ENCODE assay signal across 8 cellular contexts in genomic region chr19:39411832-39412099, GRCh38. TPM values are rescaled to one million over a fixed set of nuclear protein-coding genes. Genes with fewer than 3 reads are reported as not detected.
DNase-seq lines count a peak whose midpoint lies in the region; ATAC-seq and TF ChIP-seq lines count a peak whose summit lies in the region.

No MANE protein-coding gene starts in this region.

- TF ChIP-seq CTCF in IMR-90 (conservative IDR thresholded peaks at IDR 0.05; ENCODE audit: low read depth, low read length) (peak; percentile 84), OCI-LY1 (IDR thresholded peaks at IDR 0.05; ENCODE audit: low read length) (peak; percentile 98), epithelial cell of proximal tubule (conservative IDR thresholded peaks at IDR 0.05; ENCODE audit: low read depth, low read length) (peak; percentile 97)

- 0% methylated on average over 1 of the region's 7 CpGs; no CpG with 5 or more reads in 1 of the 2 experiments for WGBS in IMR-90 (ENCODE audit: extremely low coverage in 2 of 2, insufficient read length in 1 of 2), 2 experiments

- CTCF ChIA-PET in IMR-90 (lab: Yijun Ruan, JAX) = interaction anchor here (0.7 to 2.3 kb wide), 6 partner anchors 8 to 24 kb away, joined by 3 to 28 read pairs (median 4); partner anchors contain the start of genes MED29 and RPS16

- peak overlapping the region; percentile 98; the same call in 1 of the 2 replicates for H4K91ac ChIP-seq in IMR-90 (ENCODE audit: insufficient read depth, low read depth, low read length)

- H4K5ac ChIP-seq in IMR-90 (ENCODE audit: low read depth, low read length) = no peak overlapping the region

- H2BK20ac ChIP-seq in IMR-90 (ENCODE audit: low read depth, low read length) = no peak overlapping the region

- H3K9ac ChIP-seq in IMR-90 (ENCODE audit: low read depth, low read length) (peak overlapping the region; percentile 20; the same call in 1 of the 2 replicates), OCI-LY1 (ENCODE audit: low read length) (peak overlapping the region; percentile 88), muscle layer of colon (ENCODE audit: low read length) (peak overlapping the region; percentile 99)

- dilution Hi-C loops in IMR-90 (cut with HindIII; ENCODE audit: low sequenced_read_pairs, unreplicated experiment) = no loop called here

- peak overlapping the region; percentile 49 for H2BK120ac ChIP-seq in IMR-90 (ENCODE audit: low read depth, low read length)

- H2BK5ac ChIP-seq in IMR-90 (ENCODE audit: low read depth, low read length, poor library complexity, severe bottlenecking) = peak overlapping the region; percentile 85

- H4K20me1 ChIP-seq in IMR-90 (ENCODE audit: insufficient read depth, low read length) (peaks cover 56% of the 10 kb centered on the region), OCI-LY1 (ENCODE audit: insufficient read depth, low read length) (no peaks in the 10 kb centered on the region)

- no peak overlapping the region for H2AK9ac ChIP-seq in IMR-90 (replicated peaks; ENCODE audit: low read depth, low read length, poor library complexity)

- peaks cover 6% of the 10 kb centered on the region for H3K79me2 ChIP-seq in OCI-LY1 (ENCODE audit: insufficient read depth, low read length)

- peaks cover 9% of the 10 kb centered on the region; the same call in 1 of the 2 replicates for H3K9me1 ChIP-seq in IMR-90 (ENCODE audit: insufficient read depth, low read length)

- H3K79me1 ChIP-seq in IMR-90 (ENCODE audit: low read depth in 1 of 2, low read length in 2 of 2) = peaks cover 10 to 49% of the 10 kb centered on the region in 2 experiments; a peak in 3 of 4 replicates

- H3K36me3 ChIP-seq in IMR-90 (ENCODE audit: control insufficient read depth, insufficient read depth, low read length) = peaks cover 29% of the 10 kb centered on the region
- H3K36me3 ChIP-seq in OCI-LY1 (ENCODE audit: insufficient read depth, low read length) = peaks cover 10% of the 10 kb centered on the region
- H3K36me3 ChIP-seq in muscle layer of colon (ENCODE audit: insufficient read depth, low read length) = peaks cover 21% of the 10 kb centered on the region

- BruUV-seq in IMR-90 (replicated peaks; lab: Mats Ljungman, UMichigan) = no TSS peak

- no peak overlapping the region for H3K18ac ChIP-seq in IMR-90 (ENCODE audit: low read depth, low read length)

- H3K9me3 ChIP-seq in IMR-90 (ENCODE audit: control insufficient read depth, insufficient read depth, low read length) (no peaks in the 10 kb centered on the region), OCI-LY1 (ENCODE audit: low read length) (no peaks in the 10 kb centered on the region), muscle layer of colon (ENCODE audit: low read length) (no peaks in the 10 kb centered on the region)

- H3K56ac ChIP-seq in IMR-90 (ENCODE audit: extremely low read depth, insufficient read depth, low read length) = 0 out of 2 replicates have a peak overlapping the region, but pooled peaks have one; percentile 59

- peak overlapping the region; percentile 99; the same call in 1 of the 2 replicates for H3K14ac ChIP-seq in IMR-90 (replicated peaks; ENCODE audit: low read depth, low read length)

- H3K27me3 ChIP-seq in IMR-90 (ENCODE audit: control insufficient read depth, insufficient read depth, low read length) = no peaks in the 10 kb centered on the region
- no peaks in the 10 kb centered on the region for H3K27me3 ChIP-seq in OCI-LY1 (ENCODE audit: insufficient read depth, low read length)
- no peaks in the 10 kb centered on the region for H3K27me3 ChIP-seq in muscle layer of colon (ENCODE audit: control insufficient read depth in 1 of 2, insufficient read depth in 2 of 2, low read length in 2 of 2)

- no peak overlapping the region for H2BK15ac ChIP-seq in IMR-90 (ENCODE audit: low read depth, low read length)

- H4K8ac ChIP-seq in IMR-90 (ENCODE audit: low read depth in 2 of 2, low read length in 2 of 2) = peak overlapping the region in 1 of 2 experiments; percentile 94; a peak in 1 of 4 replicates

- H3K4ac ChIP-seq in IMR-90 (ENCODE audit: low read depth, low read length) = peak overlapping the region; percentile 98; the same call in 1 of the 2 replicates

- H3K23ac ChIP-seq in IMR-90 (ENCODE audit: low read depth, low read length) = peak overlapping the region; percentile 87; the same call in 1 of the 2 replicates

- intact Hi-C loops in IMR-90 (cut with micrococcal nuclease) = loop anchor here (1.0 to 2.0 kb wide), 5 partner anchors 8 to 289 kb away; partner anchors contain the start of gene SAMD4B

- H2AK5ac ChIP-seq in IMR-90 (ENCODE audit: low read depth, low read length) = peak overlapping the region; percentile 98; the same call in 1 of the 2 replicates

- TF ChIP-seq POLR2A in IMR-90 (IDR thresholded peaks at IDR 0.05; ENCODE audit: low read depth, low read length) = peak; percentile 84

- H2AFZ ChIP-seq in IMR-90 (replicated peaks; ENCODE audit: low read length, poor library complexity) (no peak overlapping the region), OCI-LY1 (ENCODE audit: low read length) (no peak overlapping the region)

- in situ Hi-C loops in IMR-90 (cut with MboI; ENCODE audit: low sequenced_read_pairs) = no loop called here

- H3F3A ChIP-seq in OCI-LY1 (ENCODE audit: insufficient read depth, low read length) = peaks cover 5% of the 10 kb centered on the region

- peak overlapping the region; percentile 20; the same call in 1 of the 2 replicates for H3K4me3 ChIP-seq in IMR-90 (ENCODE audit: insufficient read depth, low read depth, low read length)
- H3K4me3 ChIP-seq in OCI-LY1 (ENCODE audit: low read depth, low read length, poor library complexity, severe bottlenecking) = peak overlapping the region; percentile 52
- H3K4me3 ChIP-seq in epithelial cell of proximal tubule (ENCODE audit: low read depth, low read length) = peak overlapping the region; percentile 14
- H3K4me3 ChIP-seq in muscle layer of colon (ENCODE audit: low read depth in 1 of 2, low read length in 2 of 2) = peak overlapping the region in 1 of 2 donors; percentile 82

- peaks cover 26% of the 10 kb centered on the region for H3K4me1 ChIP-seq in IMR-90 (ENCODE audit: control insufficient read depth, insufficient read depth, low read length)
- peaks cover 45% of the 10 kb centered on the region for H3K4me1 ChIP-seq in OCI-LY1 (ENCODE audit: insufficient read depth, low read length, severe bottlenecking)
- H3K4me1 ChIP-seq in muscle layer of colon (ENCODE audit: insufficient read depth, low read length) = peaks cover 43% of the 10 kb centered on the region

- ATAC-seq in GM21576 (IDR thresholded peaks at IDR 0.05; ENCODE audit: unreplicated experiment) (peak; percentile 17), IMR-90 (ENCODE audit: low read depth) (peak; percentile 31)

- H3K9me2 ChIP-seq in OCI-LY1 (ENCODE audit: low read depth, low read length) = no peaks in the 10 kb centered on the region

- DNase-seq in D341Med (ENCODE audit: low spot score) (peak; percentile 66), IMR-90 (peak; percentile 92), activated T-cell treated with anti-CD3 and anti-CD28 coated beads for 24 hours (ENCODE audit: low read depth) (peak; percentile 84), epithelial cell of proximal tubule (ENCODE audit: low read depth) (peak; percentile 82)
- DNase-seq in stimulated activated CD8-positive, alpha-beta memory T cell treated with anti-CD3 and anti-CD28 coated beads, Interleukin-7, amount 100 ng/mL, for 4 hours (ENCODE audit: low read depth in 2 of 2) = peak; percentile 81 to 90

- H3K4me2 ChIP-seq in IMR-90 (ENCODE audit: low read depth, low read length) (peak overlapping the region; percentile 71; the same call in 1 of the 2 replicates), OCI-LY1 (ENCODE audit: low read length) (peak overlapping the region; percentile 81)

- TF ChIP-seq RAD21 in IMR-90 (IDR thresholded peaks at IDR 0.05; ENCODE audit: low read length) = peak; percentile 75

- POLR2A ChIA-PET in IMR-90 (lab: Charles Lee; ENCODE audit: unreplicated experiment) = interaction anchor here (1.0 to 1.5 kb wide), 3 partner anchors 8 to 17 kb away, joined by 3 to 6 read pairs (median 5); no protein-coding TSS in a partner anchor

- H3K27ac ChIP-seq in IMR-90 (ENCODE audit: insufficient read depth, low read length) (peak overlapping the region; percentile 11; the same call in 1 of the 2 replicates), OCI-LY1 (ENCODE audit: low read depth, low read length, poor library complexity, severe bottlenecking) (peak overlapping the region; percentile 96), muscle layer of colon (ENCODE audit: low read depth, low read length) (peak overlapping the region; percentile 97)

TF ChIP-seq in IMR-90, 13 proteins besides CTCF, POLR2A, EP300 and RAD21:
- TF ChIP-seq RFX5 (IDR thresholded peaks at IDR 0.05; ENCODE audit: low read depth, low read length) (no peak), CHD1 (IDR thresholded peaks at IDR 0.05; ENCODE audit: low read depth, low read length) (0 out of 2 replicates have a peak, but pooled peaks have one; percentile 29), NFE2L2 (IDR thresholded peaks at IDR 0.05; ENCODE audit: low read depth, low read length) (peak; percentile 24), SMC3 (IDR thresholded peaks at IDR 0.05; ENCODE audit: low read depth, low read length) (peak; percentile 73)

RNA-seq across cellular contexts. Expression of gene PLEKHG2, which starts 0.7 kb away (rescaled TPM):
- 6.5 and 7.8 TPM in 2 replicates for total RNA-seq in IMR-90 (2012; rRNA removed)
- polyA plus RNA-seq in IMR-90 (2012; rRNA removed) = 28.3 and 33.2 TPM in 2 replicates
- polyA plus RNA-seq in IMR-90 (2012; cell fraction: cytosol; rRNA removed) = 7.8 and 13.9 TPM in 2 replicates
- 174 and 236 TPM in 2 replicates for polyA plus RNA-seq in IMR-90 (2012; cell fraction: nucleus; rRNA removed; ENCODE audit: low replicate concordance)
- 17.7 and 22.3 TPM in 2 replicates for total RNA-seq in epithelial cell of proximal tubule

RNA-seq across cellular contexts. Expression of gene ZFP36, which starts 5.1 kb away (rescaled TPM):
- 1.4 and 3.1 TPM in 2 replicates for total RNA-seq in IMR-90 (2012; rRNA removed)
- 45.0 and 50.5 TPM in 2 replicates for polyA plus RNA-seq in IMR-90 (2012; rRNA removed)
- polyA plus RNA-seq in IMR-90 (2012; cell fraction: cytosol; rRNA removed) = 84.7 and 235 TPM in 2 replicates
- 360 and 687 TPM in 2 replicates for polyA plus RNA-seq in IMR-90 (2012; cell fraction: nucleus; rRNA removed; ENCODE audit: low replicate concordance)
- 9.7 and 10.0 TPM in 2 replicates for total RNA-seq in epithelial cell of proximal tubule

RNA-seq across cellular contexts. Expression of gene MED29, which starts 20.6 kb away (rescaled TPM):
- total RNA-seq in IMR-90 (2012; rRNA removed) (15.6 and 17.6 TPM in 2 replicates), epithelial cell of proximal tubule (20.9 and 34.9 TPM in 2 replicates)
- 26.9 and 28.8 TPM in 2 replicates for polyA plus RNA-seq in IMR-90 (2012; rRNA removed)
- 19.6 and 29.3 TPM in 2 replicates for polyA plus RNA-seq in IMR-90 (2012; cell fraction: cytosol; rRNA removed)
- polyA plus RNA-seq in IMR-90 (2012; cell fraction: nucleus; rRNA removed; ENCODE audit: low replicate concordance) = 18.4 and 19.1 TPM in 2 replicates

RNA-seq across cellular contexts. Expression of gene PAF1, which starts 20.9 kb away (rescaled TPM):
- total RNA-seq in IMR-90 (2012; rRNA removed) = 45.7 and 57.8 TPM in 2 replicates
- 54.3 and 61.6 TPM in 2 replicates for polyA plus RNA-seq in IMR-90 (2012; rRNA removed)
- polyA plus RNA-seq in IMR-90 (2012; cell fraction: cytosol; rRNA removed) = 35.9 and 45.6 TPM in 2 replicates
- 63.6 and 92.7 TPM in 2 replicates for polyA plus RNA-seq in IMR-90 (2012; cell fraction: nucleus; rRNA removed; ENCODE audit: low replicate concordance)
- 63.4 and 72.6 TPM in 2 replicates for total RNA-seq in epithelial cell of proximal tubule

RNA-seq across cellular contexts. Expression of gene RPS16, which starts 24.0 kb away (rescaled TPM):
- total RNA-seq in IMR-90 (2012; rRNA removed) (320 and 410 TPM in 2 replicates), epithelial cell of proximal tubule (2,362 and 2,974 TPM in 2 replicates)
- 3,500 and 3,524 TPM in 2 replicates for polyA plus RNA-seq in IMR-90 (2012; rRNA removed)
- polyA plus RNA-seq in IMR-90 (2012; cell fraction: cytosol; rRNA removed) = 4,203 and 4,770 TPM in 2 replicates
- 1,551 and 1,592 TPM in 2 replicates for polyA plus RNA-seq in IMR-90 (2012; cell fraction: nucleus; rRNA removed; ENCODE audit: low replicate concordance)

Comparison
In these comparisons a context has a peak if more than half of its experiments do, and no peak if none do; other contexts are left out.
1. H3K27ac ChIP-seq: peak in every context shown above with its lines; median percentile 97 in muscle layer of colon; 96 in OCI-LY1; 11 in IMR-90.
2. H3K9ac ChIP-seq: peak in every context shown above with its lines; median percentile 99 in muscle layer of colon; 88 in OCI-LY1; 20 in IMR-90.